ENCODE assay signal across 8 cellular contexts in the genomic region with DNA sequence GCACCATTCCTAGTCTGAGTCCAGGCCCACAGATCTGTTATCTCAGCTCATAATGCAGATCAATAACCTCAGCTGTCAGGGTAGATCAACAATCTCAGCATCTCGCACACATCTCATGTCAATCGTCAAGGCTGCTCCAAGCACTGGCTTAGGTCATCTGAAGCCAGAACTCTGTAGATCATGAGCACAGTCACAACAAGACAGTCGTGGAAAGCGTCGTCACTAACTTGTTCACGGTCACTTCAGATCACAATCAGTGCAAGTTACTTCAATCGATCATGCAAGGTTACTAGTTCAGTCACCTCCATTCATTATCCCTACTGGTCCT.
DNase-seq lines count a peak whose midpoint lies in the region; ATAC-seq and TF ChIP-seq lines count a peak whose summit lies in the region.

No MANE protein-coding gene starts in this region.

- H3K27ac ChIP-seq in left ventricle myocardium inferior (replicated peaks) (peak overlapping the region; percentile 87), stomach smooth muscle (ENCODE audit: low read length) (peak overlapping the region; percentile 80)

- no peak for DNase-seq in left ventricle myocardium inferior
- DNase-seq in left cardiac atrium: no peak
- DNase-seq in activated CD8-positive, alpha-beta T cell treated with anti-CD3 and anti-CD28 coated beads for 36 hours: no peak
- DNase-seq in immature natural killer cell: no peak
- no peak for DNase-seq in cerebellar cortex (ENCODE audit: low spot score)
- no peak for DNase-seq in stimulated activated naive CD4-positive, alpha-beta T cell treated with Interleukin-2 at 50 U/mL for 16 hours (lab: John Stamatoyannopoulos, UW)
- DNase-seq in NCI-H446 treated with DMSO at 0.1 percent for 48 hours (lab: John Stamatoyannopoulos, UW): no peak

- H3K4me1 ChIP-seq in left ventricle myocardium inferior (peaks cover 52% of the 10 kb centered on the region), stomach smooth muscle (ENCODE audit: control insufficient read depth, insufficient read depth, low read length) (peaks cover 45% of the 10 kb centered on the region)

- H3K36me3 ChIP-seq in left ventricle myocardium inferior: peaks cover 3% of the 10 kb centered on the region
- peaks cover 4 to 9% of the 10 kb centered on the region in 2 donors for H3K36me3 ChIP-seq in stomach smooth muscle (ENCODE audit: control insufficient read depth in 2 of 2, insufficient read depth in 2 of 2, low read length in 2 of 2)

- no peaks in the 10 kb centered on the region for H3K27me3 Mint-ChIP-seq in activated CD8-positive, alpha-beta T cell treated with anti-CD3 and anti-CD28 coated beads for 36 hours
- H3K27me3 Mint-ChIP-seq in immature natural killer cell (ENCODE audit: low read depth in 3 of 3): peaks cover 11 to 19% (median 17%) of the 10 kb centered on the region in 3 donors

- CTCF ChIA-PET in activated CD8-positive, alpha-beta T cell treated with anti-CD3 and anti-CD28 coated beads for 36 hours (lab: Charles Lee): interaction anchor here (0.7 to 2.4 kb wide), 4 partner anchors 17 to 108 kb away, joined by 3 to 17 read pairs (median 6); no protein-coding TSS in a partner anchor

- H3K4me1 Mint-ChIP-seq in activated CD8-positive, alpha-beta T cell treated with anti-CD3 and anti-CD28 coated beads for 36 hours (ENCODE audit: low read depth): peaks cover 43% of the 10 kb centered on the region
- peaks cover 43 to 52% of the 10 kb centered on the region in 2 donors for H3K4me1 Mint-ChIP-seq in immature natural killer cell

- H3K9me3 Mint-ChIP-seq in activated CD8-positive, alpha-beta T cell treated with anti-CD3 and anti-CD28 coated beads for 36 hours: no peaks in the 10 kb centered on the region
- H3K9me3 Mint-ChIP-seq in immature natural killer cell: peaks cover 0 to 1% (median 0%) of the 10 kb centered on the region in 6 donors

- no peaks in the 10 kb centered on the region for H3K9me3 ChIP-seq in left ventricle myocardium inferior (replicated peaks)
- no peaks in the 10 kb centered on the region for H3K9me3 ChIP-seq in stomach smooth muscle (ENCODE audit: control insufficient read depth in 2 of 2, low read length in 2 of 2)

- no peak for ATAC-seq in left cardiac atrium
- ATAC-seq in activated CD8-positive, alpha-beta T cell treated with anti-CD3 and anti-CD28 coated beads for 36 hours: peak; percentile 4

- TF ChIP-seq CTCF in left ventricle myocardium inferior (IDR thresholded peaks at IDR 0.05; ENCODE audit: borderline replicate concordance): no peak
- no peak for TF ChIP-seq CTCF in activated CD8-positive, alpha-beta T cell treated with anti-CD3 and anti-CD28 coated beads for 36 hours (IDR thresholded peaks at IDR 0.05)

- peaks cover 7% of the 10 kb centered on the region for H3K36me3 Mint-ChIP-seq in activated CD8-positive, alpha-beta T cell treated with anti-CD3 and anti-CD28 coated beads for 36 hours (ENCODE audit: low read depth)
- H3K36me3 Mint-ChIP-seq in immature natural killer cell: no peaks in the 10 kb centered on the region

- H3K27ac Mint-ChIP-seq in activated CD8-positive, alpha-beta T cell treated with anti-CD3 and anti-CD28 coated beads for 36 hours: peak overlapping the region; percentile 76
- peak overlapping the region; percentile 83 to 94 (median 90) for H3K27ac Mint-ChIP-seq in immature natural killer cell

- peak overlapping the region; percentile 70 for H3K4me3 Mint-ChIP-seq in activated CD8-positive, alpha-beta T cell treated with anti-CD3 and anti-CD28 coated beads for 36 hours
- H3K4me3 Mint-ChIP-seq in immature natural killer cell: peak overlapping the region; percentile 82 to 94 (median 91)

- intact Hi-C loops in left ventricle myocardium inferior (cut with micrococcal nuclease) (no loop called here), left cardiac atrium (cut with DNase I) (no loop called here)
- intact Hi-C loops in activated CD8-positive, alpha-beta T cell treated with anti-CD3 and anti-CD28 coated beads for 36 hours (cut with micrococcal nuclease): no loop called here

- POLR2A ChIA-PET in activated CD8-positive, alpha-beta T cell treated with anti-CD3 and anti-CD28 coated beads for 36 hours (lab: Charles Lee): interaction anchor here (1.0 kb wide), 1 partner anchor 191 kb away, joined by 4 read pairs; no protein-coding TSS in a partner anchor

- peak overlapping the region; percentile 96 for H3K4me3 ChIP-seq in left ventricle myocardium inferior
- peak overlapping the region; percentile 59 to 86 for H3K4me3 ChIP-seq in stomach smooth muscle (ENCODE audit: low read length in 2 of 2)

- H3K9ac ChIP-seq in stomach smooth muscle (ENCODE audit: low read length in 2 of 2): peak overlapping the region; percentile 62 to 75

- H3K27me3 ChIP-seq in left ventricle myocardium inferior (ENCODE audit: low read depth) (no peaks in the 10 kb centered on the region), stomach smooth muscle (ENCODE audit: control insufficient read depth in 1 of 2, insufficient read depth in 2 of 2, low read length in 2 of 2) (no peaks in the 10 kb centered on the region)
